In the genomic region with DNA sequence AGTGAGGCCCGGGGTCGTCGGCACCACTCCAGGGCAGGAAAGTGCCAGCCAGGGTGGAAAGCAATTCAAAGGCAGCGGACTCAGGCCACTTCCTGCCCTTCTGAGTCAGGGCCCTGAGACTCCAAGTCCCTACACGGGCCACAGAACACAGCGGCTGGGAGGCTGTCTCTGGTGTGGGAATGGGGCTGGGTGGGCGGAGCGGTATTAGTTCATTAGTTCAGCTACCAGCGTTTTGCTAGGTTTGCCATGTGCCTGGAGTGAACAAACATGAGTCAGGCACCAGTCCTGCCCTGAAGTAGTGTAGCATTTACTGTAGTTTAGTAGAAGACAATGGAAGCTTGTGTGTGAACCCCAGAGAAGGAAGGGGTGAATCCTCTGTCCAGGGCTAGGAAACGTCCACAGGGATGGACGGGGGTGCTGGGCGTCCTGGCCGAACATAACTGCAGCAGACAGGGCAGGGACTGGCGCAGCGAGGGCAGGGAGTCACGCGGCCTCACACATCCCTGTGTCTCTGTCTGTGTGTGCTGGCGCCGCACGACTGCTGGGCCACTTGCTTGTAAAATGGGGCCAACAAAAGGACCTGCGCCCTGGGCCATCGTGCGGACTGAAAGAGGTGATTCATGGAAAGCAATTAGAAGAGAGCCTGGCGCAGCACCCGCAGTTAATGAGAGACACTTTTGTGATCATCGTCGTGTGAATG, we compare ENCODE assay signal across 10 cellular contexts.
DNase-seq lines count a peak whose midpoint lies in the region; ATAC-seq and TF ChIP-seq lines count a peak whose summit lies in the region.
"Had no signal": no experiment of that assay in that cellular context is flagged by ENCODE, and none has a peak within 500 bp of the region (broad histone marks: within the 10 kb centered on the region; RNA-seq: fewer than 3 reads in every experiment).

No MANE protein-coding gene starts in this region.

- no peak for TF ChIP-seq CTCF in CD8-positive, alpha-beta T cell (IDR thresholded peaks at IDR 0.05)
- TF ChIP-seq CTCF in testis (IDR thresholded peaks at IDR 0.05), result no peak

- no peaks in the 10 kb centered on the region for H3K36me3 ChIP-seq in CD8-positive, alpha-beta T cell (ENCODE audit: insufficient read depth, low read length)
- H3K36me3 ChIP-seq in testis (ENCODE audit: low read depth, missing control alignments), result no peaks in the 10 kb centered on the region

- no peak overlapping the region for H3K27ac ChIP-seq in CD8-positive, alpha-beta T cell (ENCODE audit: low read depth, low read length)
- no peak overlapping the region for H3K27ac ChIP-seq in testis

- H3K9me3 ChIP-seq in CD8-positive, alpha-beta T cell (ENCODE audit: low read length), result no peaks in the 10 kb centered on the region
- H3K9me3 ChIP-seq in testis, result no peaks in the 10 kb centered on the region

- H3K9me3 Mint-ChIP-seq in CD8-positive, alpha-beta T cell, result no peaks in the 10 kb centered on the region
- H3K9me3 Mint-ChIP-seq in stimulated activated memory B cell treated with anti-CD40 and anti-IgM and Interleukin-4, amounts not matched to agents 10 μg/mL and 1 μg/mL and 100 μg/mL, for 72 hours, result no peaks in the 10 kb centered on the region
- H3K9me3 Mint-ChIP-seq: activated B cell treated with CpG ODN at 0.5 μM for 24 hours had no signal

- H3K36me3 Mint-ChIP-seq in CD8-positive, alpha-beta T cell, result no peaks in the 10 kb centered on the region
- H3K36me3 Mint-ChIP-seq in stimulated activated memory B cell treated with anti-CD40 and anti-IgM and Interleukin-4, amounts not matched to agents 10 μg/mL and 1 μg/mL and 100 μg/mL, for 72 hours, result no peaks in the 10 kb centered on the region

- no peak for TF ChIP-seq POLR2A in testis (IDR thresholded peaks at IDR 0.05)

- no peak for ATAC-seq in CD8-positive, alpha-beta T cell
- no peak for ATAC-seq in stimulated activated memory B cell treated with anti-CD40 and anti-IgM and Interleukin-4, amounts not matched to agents 10 μg/mL and 1 μg/mL and 100 μg/mL, for 72 hours

- intact Hi-C loops in CD8-positive, alpha-beta T cell (cut with DNase I, micrococcal nuclease), result loop anchor here in 1 of 2 experiments (5.0 kb wide), 1 partner anchor 973 kb away; no protein-coding TSS in a partner anchor
- intact Hi-C loops in testis (cut with DNase I; ENCODE audit: low total_unique reads), result loop anchor here (10.0 kb wide), 1 partner anchor 500 kb away; no protein-coding TSS in a partner anchor

- POLR2A ChIA-PET in CD8-positive, alpha-beta T cell (lab: Charles Lee), result no interaction called here

- no peaks in the 10 kb centered on the region for H3K27me3 ChIP-seq in CD8-positive, alpha-beta T cell (ENCODE audit: insufficient read depth, low read length)
- no peaks in the 10 kb centered on the region for H3K27me3 ChIP-seq in testis

- no peak overlapping the region for H3K27ac Mint-ChIP-seq in CD8-positive, alpha-beta T cell
- H3K27ac Mint-ChIP-seq in stimulated activated memory B cell treated with anti-CD40 and anti-IgM and Interleukin-4, amounts not matched to agents 10 μg/mL and 1 μg/mL and 100 μg/mL, for 72 hours, result no peak overlapping the region
- H3K27ac Mint-ChIP-seq: activated B cell treated with CpG ODN at 0.5 μM for 24 hours had no signal

- H3K4me1 ChIP-seq in CD8-positive, alpha-beta T cell (ENCODE audit: insufficient read depth, low read length), result peaks cover 9% of the 10 kb centered on the region
- peaks cover 6% of the 10 kb centered on the region for H3K4me1 ChIP-seq in testis

- H3K27me3 Mint-ChIP-seq in CD8-positive, alpha-beta T cell (ENCODE audit: low read depth), result peaks cover 10% of the 10 kb centered on the region
- H3K27me3 Mint-ChIP-seq in stimulated activated memory B cell treated with anti-CD40 and anti-IgM and Interleukin-4, amounts not matched to agents 10 μg/mL and 1 μg/mL and 100 μg/mL, for 72 hours, result peaks cover 39% of the 10 kb centered on the region

- peaks cover 10% of the 10 kb centered on the region for H3K4me1 Mint-ChIP-seq in CD8-positive, alpha-beta T cell (ENCODE audit: low read depth)
- peaks cover 15% of the 10 kb centered on the region for H3K4me1 Mint-ChIP-seq in stimulated activated memory B cell treated with anti-CD40 and anti-IgM and Interleukin-4, amounts not matched to agents 10 μg/mL and 1 μg/mL and 100 μg/mL, for 72 hours

- DNase-seq in CD1c-positive myeloid dendritic cell (ENCODE audit: extremely low spot score), result peak; percentile 3
- peak; percentile 82 for DNase-seq in LHCN-M2 (ENCODE audit: low read depth)
- peak; percentile 92 for DNase-seq in astrocyte of the hippocampus (ENCODE audit: low read depth, low spot score)
- DNase-seq in left kidney (ENCODE audit: low read depth, low spot score), result peak; percentile 88
- DNase-seq in CD8-positive, alpha-beta T cell, result no peak
- no peak for DNase-seq in NCI-H1694 treated with DMSO at 0.1 percent for 48 hours (lab: John Stamatoyannopoulos, UW)
- no peak for DNase-seq in testis
- DNase-seq: activated B cell treated with CpG ODN at 0.5 μM for 24 hours, MM.1S had no signal

- WGBS in testis, 2 donors, result 89 to 93% methylated on average over 17 to 27 of the region's 27 CpGs

- no peak overlapping the region for H3K4me3 Mint-ChIP-seq in CD8-positive, alpha-beta T cell
- H3K4me3 Mint-ChIP-seq in stimulated activated memory B cell treated with anti-CD40 and anti-IgM and Interleukin-4, amounts not matched to agents 10 μg/mL and 1 μg/mL and 100 μg/mL, for 72 hours, result no peak overlapping the region
- H3K4me3 Mint-ChIP-seq: activated B cell treated with CpG ODN at 0.5 μM for 24 hours had no signal

- CTCF ChIA-PET in CD8-positive, alpha-beta T cell (lab: Charles Lee), result no interaction called here

- no peak overlapping the region for H3K4me3 ChIP-seq in CD8-positive, alpha-beta T cell (ENCODE audit: low read depth, low read length)
- no peak overlapping the region for H3K4me3 ChIP-seq in testis

Comparison
In these comparisons a context has a peak if more than half of its experiments do, and no peak if none do; other contexts are left out.
1. DNase-seq: peak in CD1c-positive myeloid dendritic cell (single experiment), LHCN-M2 (single experiment), astrocyte of the hippocampus (single experiment) and left kidney (single experiment); none in CD8-positive, alpha-beta T cell (0 of 7), NCI-H1694 treated with DMSO at 0.1 percent for 48 hours (single experiment) and testis (single experiment).